9 cellular contexts compared by ENCODE assay signal in genomic region chr11:66172146-66172545, GRCh38.
DNase-seq lines count a peak whose midpoint lies in the region; ATAC-seq, FAIRE-seq and TF ChIP-seq lines count a peak whose summit lies in the region.
"Had no signal": no experiment of that assay in that cellular context is flagged by ENCODE, and none has a peak within 500 bp of the region (broad histone marks: within the 10 kb centered on the region; RNA-seq: fewer than 3 reads in every experiment).

No MANE protein-coding gene starts in this region.

- no peak overlapping the region for H2AFZ ChIP-seq in H1 (ENCODE audit: low read length)

- H3K27me3 ChIP-seq in RWPE2 (ENCODE audit: insufficient read depth, poor library complexity, severe bottlenecking) (no peaks in the 10 kb centered on the region), H1 (replicated peaks in 1 of 4; ENCODE audit: control insufficient read depth in 3 of 4, extremely low read depth in 1 of 4, insufficient read depth in 3 of 4, low read length in 3 of 4) (no peaks in the 10 kb centered on the region), endodermal cell (ENCODE audit: control insufficient read depth, insufficient read depth, low read length, poor library complexity, severe bottlenecking) (no peaks in the 10 kb centered on the region)

- no peaks in the 10 kb centered on the region for H3K79me1 ChIP-seq in H1 (ENCODE audit: low read depth, low read length)

- H2BK20ac ChIP-seq in H1 (ENCODE audit: low read length) = no peak overlapping the region

- no peak overlapping the region for H3K4ac ChIP-seq in H1 (replicated peaks; ENCODE audit: insufficient read length, low read depth, low read length)

- no peak overlapping the region for H4K5ac ChIP-seq in H1 (ENCODE audit: insufficient read length, low read depth, low read length)

- no peak overlapping the region for H3K4me2 ChIP-seq in H1 (ENCODE audit: insufficient read depth in 1 of 2, low read depth in 2 of 2, low read length in 2 of 2)

- no peak overlapping the region for H3K4me3 ChIP-seq in RWPE2 (ENCODE audit: severe bottlenecking)
- no peak overlapping the region for H3K4me3 ChIP-seq in H1 (ENCODE audit: extremely low read depth in 1 of 4, insufficient read depth in 2 of 4, low read depth in 3 of 4, low read length in 4 of 4)
- H3K4me3 ChIP-seq in endodermal cell (ENCODE audit: low read length) = no peak overlapping the region
- H3K4me3 ChIP-seq in coronary artery = no peak overlapping the region

- H4K91ac ChIP-seq in H1 (replicated peaks; ENCODE audit: insufficient read length, low read length) = no peak overlapping the region

- CTCF ChIA-PET in H1 (lab: Charles Lee; ENCODE audit: partially characterized antibody) = no interaction called here

- no peak for TF ChIP-seq RAD21 in H1 (IDR thresholded peaks at IDR 0.05 in 1 of 2, conservative IDR thresholded peaks at IDR 0.05 in 1 of 2; ENCODE audit: low read depth in 2 of 2, low read length in 2 of 2)

- no peak overlapping the region for H3K23ac ChIP-seq in H1 (ENCODE audit: insufficient read length)

- H3K9ac ChIP-seq in H1 (replicated peaks in 1 of 4; ENCODE audit: extremely low read depth in 1 of 4, low read depth in 3 of 4, low read length in 3 of 4) (no peak overlapping the region), endodermal cell (ENCODE audit: extremely low read depth, low read length, poor library complexity, severe bottlenecking) (no peak overlapping the region)

- no peak overlapping the region for H2BK12ac ChIP-seq in H1 (ENCODE audit: low read depth, low read length)

- no peak overlapping the region for H2AK5ac ChIP-seq in H1 (ENCODE audit: low read depth, low read length)

- H4K8ac ChIP-seq in H1 (ENCODE audit: extremely low read depth, insufficient read depth, low read length) = peak overlapping the region; percentile 57; the same call in 1 of the 2 replicates

- peak; percentile 77 for ATAC-seq in RWPE2 (ENCODE audit: low read depth)

- H3K23me2 ChIP-seq in H1 (ENCODE audit: low read depth, low read length) = no peaks in the 10 kb centered on the region

- no peak overlapping the region for H2BK120ac ChIP-seq in H1 (replicated peaks; ENCODE audit: low read depth, low read length)

- 93% methylated on average over 8 of the region's 8 CpGs; no CpG with 5 or more reads in 1 of the 2 experiments for WGBS in H1 (ENCODE audit: extremely low coverage in 1 of 2, insufficient coverage in 1 of 2, insufficient read length in 1 of 2, insufficient replicate concordance in 2 of 2, low coverage in 1 of 2, low lambda C conversion rate in 2 of 2, missing lambda C conversion rate in 1 of 2), 2 experiments
- 93% methylated on average over 6 to 8 of the region's 8 CpGs for WGBS in endodermal cell (ENCODE audit: insufficient coverage in 1 of 2, insufficient read length in 1 of 2), 2 experiments

- TF ChIP-seq CTCF in RWPE2 (IDR thresholded peaks at IDR 0.05; ENCODE audit: poor library complexity, severe bottlenecking) (no peak), H1 (IDR thresholded peaks at IDR 0.05; ENCODE audit: control extremely low read depth in 1 of 3, insufficient read depth in 1 of 3, low read depth in 1 of 3, low read length in 3 of 3) (no peak), endodermal cell (conservative IDR thresholded peaks at IDR 0.05) (no peak), coronary artery (IDR thresholded peaks at IDR 0.05) (no peak)

- POLR2A ChIA-PET in H1 (lab: Charles Lee; ENCODE audit: partially characterized antibody) = no interaction called here

- H3K36me3 ChIP-seq in RWPE2 (ENCODE audit: low read depth) (no peaks in the 10 kb centered on the region), H1 (ENCODE audit: control insufficient read depth in 2 of 4, insufficient read depth in 4 of 4, low read length in 3 of 4) (no peaks in the 10 kb centered on the region), endodermal cell (ENCODE audit: control insufficient read depth, insufficient read depth, low read length) (no peaks in the 10 kb centered on the region)

- H3K4me3 Mint-ChIP-seq in endodermal cell = no peak overlapping the region

- H3K27me3 Mint-ChIP-seq in endodermal cell (ENCODE audit: insufficient read depth) = no peaks in the 10 kb centered on the region

- no peak overlapping the region for H3K56ac ChIP-seq in H1 (replicated peaks; ENCODE audit: insufficient read length, low read depth, low read length)

- H3K18ac ChIP-seq in H1 (ENCODE audit: extremely low read depth, low read length) = no peak overlapping the region

- H3K9me3 ChIP-seq in RWPE2 (ENCODE audit: severe bottlenecking) (no peaks in the 10 kb centered on the region), H1 (ENCODE audit: insufficient read depth in 2 of 2, low read depth in 1 of 2, low read length in 1 of 2) (no peaks in the 10 kb centered on the region), endodermal cell (ENCODE audit: control insufficient read depth, low read length) (no peaks in the 10 kb centered on the region)

- H2BK15ac ChIP-seq in H1 (ENCODE audit: low read length) = no peak overlapping the region

- no peaks in the 10 kb centered on the region for H3K9me3 Mint-ChIP-seq in endodermal cell

- H3K36me3 Mint-ChIP-seq in endodermal cell (ENCODE audit: low read depth) = peaks cover 3% of the 10 kb centered on the region

- no peak overlapping the region for H3K27ac Mint-ChIP-seq in endodermal cell

- TF ChIP-seq POLR2A in H1 (IDR thresholded peaks at IDR 0.05; ENCODE audit: control extremely low read depth in 1 of 2, low read depth in 2 of 2, low read length in 2 of 2) = no peak

- DNase-seq in GM03348 (ENCODE audit: low spot score) (peak; percentile 20), RWPE2 (ENCODE audit: low spot score) (no peak), H1 (ENCODE audit: low read depth in 1 of 2, low spot score in 2 of 2) (no peak), NCI-H526 (lab: John Stamatoyannopoulos, UW) (no peak), endodermal cell (no peak), NCI-H187 treated with DMSO at 0.1 percent for 48 hours (lab: John Stamatoyannopoulos, UW) (no peak), coronary artery (ENCODE audit: low spot score) (no peak)
- DNase-seq in stimulated activated CD4-positive, alpha-beta T cell treated with anti-CD3 and anti-CD28 coated beads, Interleukin-12 subunit alpha, Interleukin-12 subunit beta, amount 100 ng/mL, for 48 hours (ENCODE audit: low read depth in 2 of 3, low spot score in 1 of 3) = peak; percentile 9 to 30 (median 20)
- DNase-seq: NCI-H1436 had no signal

- H3K27ac ChIP-seq in RWPE2 (ENCODE audit: poor library complexity, severe bottlenecking) = no peak overlapping the region
- no peak overlapping the region for H3K27ac ChIP-seq in H1 (ENCODE audit: low read depth, low read length)
- no peak overlapping the region for H3K27ac ChIP-seq in endodermal cell (ENCODE audit: low read depth, low read length)
- H3K27ac ChIP-seq in coronary artery = no peak overlapping the region

- no peaks in the 10 kb centered on the region for H3K4me1 Mint-ChIP-seq in endodermal cell

- H3K4me1 ChIP-seq in RWPE2 (ENCODE audit: insufficient read depth, poor library complexity, severe bottlenecking) (peaks cover 10% of the 10 kb centered on the region), H1 (replicated peaks in 1 of 4; ENCODE audit: control insufficient read depth in 3 of 4, insufficient read depth in 4 of 4, low read length in 3 of 4) (no peaks in the 10 kb centered on the region), endodermal cell (ENCODE audit: control insufficient read depth, insufficient read depth, low read length) (no peaks in the 10 kb centered on the region)

- no peak for FAIRE-seq in H1 (lab: Jason Lieb, UNC)

- no peak overlapping the region for H2BK5ac ChIP-seq in H1 (ENCODE audit: low read depth, low read length)

- H4K20me1 ChIP-seq in H1 (replicated peaks in 1 of 2; ENCODE audit: control insufficient read depth in 1 of 2, insufficient read depth in 2 of 2, low read length in 2 of 2) = peaks cover 1% of the 10 kb centered on the region in 2 experiments

- no peak for TF ChIP-seq EP300 in H1 (IDR thresholded peaks at IDR 0.05; ENCODE audit: borderline replicate concordance in 1 of 2, low read depth in 2 of 2, low read length in 2 of 2)

- no peak overlapping the region for H3K14ac ChIP-seq in H1 (ENCODE audit: insufficient read length)

- H3K79me2 ChIP-seq in H1 (ENCODE audit: control insufficient read depth in 1 of 2, insufficient read depth in 2 of 2, low read length in 2 of 2) = no peaks in the 10 kb centered on the region

TF ChIP-seq in H1, 55 proteins besides CTCF, POLR2A, EP300 and RAD21:
- TF ChIP-seq TAF7 (optimal IDR thresholded peaks at IDR 0.05; ENCODE audit: borderline replicate concordance, low read depth, low read length) (no peak), CHD1 (IDR thresholded peaks at IDR 0.05; ENCODE audit: low read depth, low read length) (no peak)
- TF ChIP-seq, protein P1, sequence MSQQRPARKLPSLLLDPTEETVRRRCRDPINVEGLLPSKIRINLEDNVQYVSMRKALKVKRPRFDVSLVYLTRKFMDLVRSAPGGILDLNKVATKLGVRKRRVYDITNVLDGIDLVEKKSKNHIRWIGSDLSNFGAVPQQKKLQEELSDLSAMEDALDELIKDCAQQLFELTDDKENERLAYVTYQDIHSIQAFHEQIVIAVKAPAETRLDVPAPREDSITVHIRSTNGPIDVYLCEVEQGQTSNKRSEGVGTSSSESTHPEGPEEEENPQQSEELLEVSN (IDR thresholded peaks at IDR 0.05) = no peak
TF ChIP-seq in H1: peak in this region for 0.

Comparison
In these comparisons a context has a peak if more than half of its experiments do, and no peak if none do; other contexts are left out.
1. DNase-seq: peak in GM03348 (single experiment) and stimulated activated CD4-positive, alpha-beta T cell treated with anti-CD3 and anti-CD28 coated beads, Interleukin-12 subunit alpha, Interleukin-12 subunit beta, amount 100 ng/mL, for 48 hours (3 of 3); none in RWPE2 (single experiment), H1 (0 of 2), NCI-H526 (0 of 2), endodermal cell (single experiment), NCI-H187 treated with DMSO at 0.1 percent for 48 hours (single experiment) and coronary artery (single experiment).